Comparison of ENCODE assay signal across 8 cellular contexts in the genomic region with DNA sequence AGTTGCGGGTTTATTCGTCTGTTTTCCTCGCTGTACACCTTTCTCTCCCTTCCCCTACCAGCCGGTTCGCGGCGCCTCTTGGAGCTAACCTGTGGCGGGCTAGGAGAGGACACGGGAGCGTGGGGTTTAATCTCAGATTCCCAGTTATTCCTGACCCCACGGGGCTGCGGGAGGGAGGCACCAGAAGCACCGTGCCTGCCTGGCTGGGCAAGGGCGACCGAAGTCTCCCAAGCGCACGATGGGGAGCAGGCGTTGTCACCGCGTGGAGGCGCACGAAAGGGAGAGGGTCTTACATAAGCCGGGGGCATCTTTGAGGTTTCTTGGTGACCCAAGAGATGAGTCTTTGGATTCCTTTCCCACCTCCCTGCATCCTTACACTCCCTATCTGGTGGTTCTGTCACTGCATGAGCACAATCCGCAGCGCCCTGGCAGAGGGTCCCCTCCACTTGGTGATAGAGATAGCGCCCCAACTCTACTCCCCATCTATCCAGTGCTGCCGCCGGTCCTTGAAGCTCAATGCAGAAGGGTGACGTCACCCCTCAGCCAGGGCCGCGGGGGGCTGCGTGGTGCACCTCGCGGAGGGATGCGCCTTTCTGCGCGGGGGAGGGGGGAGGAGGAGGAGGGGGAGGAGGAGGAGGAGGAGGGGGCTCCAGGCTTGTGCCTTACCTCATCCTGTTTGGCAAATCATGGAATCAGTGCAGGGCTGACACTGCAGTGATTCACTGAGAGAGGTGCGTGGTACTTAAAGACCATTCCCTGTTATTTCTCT. TPM values are rescaled to one million over a fixed set of nuclear protein-coding genes. Genes with fewer than 3 reads are reported as not detected.
DNase-seq lines count a peak whose midpoint lies in the region; ATAC-seq and TF ChIP-seq lines count a peak whose summit lies in the region.

No MANE protein-coding gene starts in this region.

- peaks cover 2% of the 10 kb centered on the region for H3K4me1 Mint-ChIP-seq in T-helper 17 cell

- intact Hi-C loops in colonic mucosa (cut with DNase I), result no loop called here
- intact Hi-C loops in lower leg skin (cut with DNase I; ENCODE audit: low total_unique reads), result no loop called here

- no peak for TF ChIP-seq CTCF in colonic mucosa (IDR thresholded peaks at IDR 0.05)
- no peak for TF ChIP-seq CTCF in lower leg skin (IDR thresholded peaks at IDR 0.05)
- TF ChIP-seq CTCF in RWPE1 (conservative IDR thresholded peaks at IDR 0.05; ENCODE audit: low read depth), result no peak

- H3K27ac ChIP-seq in colonic mucosa (peak overlapping the region; percentile 0), RWPE1 (no peak overlapping the region)

- no peaks in the 10 kb centered on the region for H3K36me3 Mint-ChIP-seq in T-helper 17 cell (ENCODE audit: low read depth)

- H3K27me3 ChIP-seq in colonic mucosa, result no peaks in the 10 kb centered on the region

- H3K36me3 ChIP-seq in colonic mucosa, result no peaks in the 10 kb centered on the region

- no peaks in the 10 kb centered on the region for H3K9me3 ChIP-seq in T-helper 17 cell (ENCODE audit: control insufficient read depth, low read length, poor library complexity, severe bottlenecking)
- no peaks in the 10 kb centered on the region for H3K9me3 ChIP-seq in colonic mucosa

- H3K4me3 ChIP-seq in colonic mucosa (peak overlapping the region; percentile 46), lower leg skin (ENCODE audit: low read depth, poor library complexity, severe bottlenecking) (peak overlapping the region; percentile 23)

- H3K4me1 ChIP-seq in colonic mucosa, result no peaks in the 10 kb centered on the region

- H3K9ac ChIP-seq in colonic mucosa (ENCODE audit: low read depth in 2 of 2, low read length in 2 of 2), result peak overlapping the region; percentile 51 to 81

- ATAC-seq in T-helper 17 cell, result no peak
- no peak for ATAC-seq in stimulated activated naive CD8-positive, alpha-beta T cell treated with anti-CD3 and anti-CD28 coated beads, Interleukin-15, Interleukin-2, amounts not matched to agents 100 U/mL and 50 U/mL, for 24 hours

- no peaks in the 10 kb centered on the region for H3K27me3 Mint-ChIP-seq in T-helper 17 cell

- TF ChIP-seq POLR2A in lower leg skin (IDR thresholded peaks at IDR 0.05), result no peak

- POLR2A ChIA-PET in RWPE1 (lab: Yijun Ruan, JAX; ENCODE audit: low non-redundant PET), result no interaction called here

- no peak overlapping the region for H3K27ac Mint-ChIP-seq in T-helper 17 cell

- 6 to 31% methylated on average over 2 to 38 of the region's 38 CpGs for WGBS in lower leg skin, 2 donors

- DNase-seq in HuH-7 (ENCODE audit: low spot score) (peak; percentile 6), T-helper 17 cell (no peak), colonic mucosa (peak; percentile 34), lower leg skin (ENCODE audit: low spot score in 2 of 2) (peak in 1 of 2 donors; percentile 85), DMS114 treated with DMSO at 0.1 percent for 48 hours (lab: John Stamatoyannopoulos, UW; ENCODE audit: unreplicated experiment) (no peak), EL (no peak), RWPE1 (ENCODE audit: low spot score) (no peak)
- DNase-seq in stimulated activated naive CD8-positive, alpha-beta T cell treated with anti-CD3 and anti-CD28 coated beads, Interleukin-15, Interleukin-2, amounts not matched to agents 100 U/mL and 50 U/mL, for 24 hours, result peak; percentile 6

- CTCF ChIA-PET in RWPE1 (lab: Yijun Ruan, JAX), result no interaction called here

- H3K4me3 Mint-ChIP-seq in T-helper 17 cell, result peak overlapping the region; percentile 85

RNA-seq across cellular contexts. Expression of a gene that starts 0.8 kb away (rescaled TPM):
- total RNA-seq in T-helper 17 cell (under 1 TPM; 0.18 to 0.35 TPM), colonic mucosa (10 to 100 TPM; 66.1 to 91.5 TPM), lower leg skin (10 to 100 TPM in 3 of 4 donors, 1 to 10 TPM in 1; 7.0 to 31.3 (median 14.4) TPM)

Comparison
In these comparisons a context has a peak if more than half of its experiments do, and no peak if none do; other contexts are left out.
1. DNase-seq: peak in HuH-7 (single experiment), colonic mucosa (single experiment) and stimulated activated naive CD8-positive, alpha-beta T cell treated with anti-CD3 and anti-CD28 coated beads, Interleukin-15, Interleukin-2, amounts not matched to agents 100 U/mL and 50 U/mL, for 24 hours (single experiment); none in T-helper 17 cell (0 of 3), DMS114 treated with DMSO at 0.1 percent for 48 hours (single experiment), EL (single experiment) and RWPE1 (single experiment).
2. RNA of a gene that starts 0.8 kb away (total RNA-seq): 66.1 to 91.5 TPM in colonic mucosa and 7.0 to 31.3 TPM in lower leg skin; 0.18 to 0.35 TPM in T-helper 17 cell; every median in the first group is over 4 times any median in the second.